8 cellular contexts compared by ENCODE assay signal in the genomic region with DNA sequence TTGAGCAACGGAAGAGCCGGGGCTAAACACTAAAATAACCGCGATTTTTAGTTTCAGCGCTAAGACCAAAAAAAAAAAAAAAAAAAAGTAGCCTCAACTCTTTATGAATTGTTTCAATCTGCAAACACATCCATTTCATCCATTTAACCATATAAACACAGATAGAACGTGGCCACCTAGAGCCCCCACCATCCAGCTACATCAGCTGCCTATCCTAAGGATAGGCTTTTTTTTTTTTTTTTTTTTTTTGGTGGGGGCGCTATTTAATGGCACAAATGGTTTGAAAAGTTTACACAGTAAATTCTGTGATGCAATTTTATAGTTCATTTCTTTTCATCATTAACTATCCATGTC. TPM values are rescaled to one million over a fixed set of nuclear protein-coding genes. Genes with fewer than 3 reads are reported as not detected.
DNase-seq lines count a peak whose midpoint lies in the region; ATAC-seq and TF ChIP-seq lines count a peak whose summit lies in the region.

No MANE protein-coding gene starts in this region.

- TF ChIP-seq RAD21 in HCT116 (IDR thresholded peaks at IDR 0.05; ENCODE audit: low read depth), result no peak

- no peak; a peak in 1 of 6 replicates for TF ChIP-seq CTCF in HCT116 (IDR thresholded peaks at IDR 0.05 in 2 of 3, conservative IDR thresholded peaks at IDR 0.05 in 1 of 3; ENCODE audit: borderline replicate concordance in 1 of 3, insufficient read depth in 1 of 3, low read depth in 2 of 3, low read length in 2 of 3)
- no peak for TF ChIP-seq CTCF in Peyer's patch (IDR thresholded peaks at IDR 0.05)
- TF ChIP-seq CTCF in heart right ventricle (IDR thresholded peaks at IDR 0.05), result no peak

- H4K20me1 ChIP-seq in HCT116 (ENCODE audit: insufficient read depth), result no peaks in the 10 kb centered on the region

- H3K4me1 ChIP-seq in ES-I3 (ENCODE audit: insufficient read depth, low read length) (no peaks in the 10 kb centered on the region), HCT116 (ENCODE audit: control insufficient read depth in 1 of 2, insufficient read depth in 2 of 2, low read length in 2 of 2) (no peaks in the 10 kb centered on the region; a peak in 1 of 4 replicates), Peyer's patch (no peaks in the 10 kb centered on the region), heart right ventricle (peaks cover 0 to 14% (median 0%) of the 10 kb centered on the region in 9 donors), stomach smooth muscle (ENCODE audit: control insufficient read depth, insufficient read depth, low read length) (no peaks in the 10 kb centered on the region), aorta (ENCODE audit: control insufficient read depth in 1 of 2, insufficient read depth in 2 of 2, low read length in 2 of 2) (peaks cover 0 to 2% of the 10 kb centered on the region in 2 donors)

- H3K9ac ChIP-seq in ES-I3 (ENCODE audit: low read depth, low read length) (peak overlapping the region; percentile 90), HCT116 (ENCODE audit: low read length) (peak overlapping the region; percentile 60; the same call in 1 of the 2 replicates), stomach smooth muscle (ENCODE audit: low read length in 2 of 2) (peak overlapping the region in 1 of 2 donors; percentile 73)

- no peaks in the 10 kb centered on the region for H3K27me3 ChIP-seq in HCT116 (ENCODE audit: insufficient read depth, low read length)
- H3K27me3 ChIP-seq in Peyer's patch, result no peaks in the 10 kb centered on the region
- peaks cover 0 to 43% (median 0%) of the 10 kb centered on the region in 7 donors for H3K27me3 ChIP-seq in heart right ventricle
- peaks cover 0 to 5% of the 10 kb centered on the region in 2 donors for H3K27me3 ChIP-seq in stomach smooth muscle (ENCODE audit: control insufficient read depth in 1 of 2, insufficient read depth in 2 of 2, low read length in 2 of 2)
- no peaks in the 10 kb centered on the region for H3K27me3 ChIP-seq in aorta (ENCODE audit: control insufficient read depth in 1 of 2, insufficient read depth in 2 of 2, low read length in 1 of 2)

- peak overlapping the region; percentile 82 for H3K4me2 ChIP-seq in HCT116 (ENCODE audit: low read length)

- TF ChIP-seq POLR2A in HCT116 (IDR thresholded peaks at IDR 0.05; ENCODE audit: borderline replicate concordance, extremely low read depth, insufficient read depth, insufficient read length) (no peak), Peyer's patch (IDR thresholded peaks at IDR 0.05) (no peak)

- 0% methylated on average over 7 of the region's 7 CpGs for WGBS in heart right ventricle, 2 donors
- WGBS in aorta, 2 donors, result 0 to 14% methylated on average over 7 of the region's 7 CpGs

- CTCF ChIA-PET in HCT116 (lab: Charles Lee), result no interaction called here

- peak overlapping the region; percentile 67 to 69 for H3K4me3 ChIP-seq in HCT116 (replicated peaks in 1 of 2; ENCODE audit: low read depth in 1 of 2, low read length in 2 of 2)
- peak overlapping the region; percentile 49 to 71 (median 64) for H3K4me3 ChIP-seq in Peyer's patch
- H3K4me3 ChIP-seq in heart right ventricle, result peak overlapping the region in 9 of 10 donors; percentile 44 to 72 (median 63)
- H3K4me3 ChIP-seq in stomach smooth muscle (ENCODE audit: low read length in 2 of 2), result peak overlapping the region; percentile 77 to 87
- peak overlapping the region in 1 of 2 donors; percentile 64 for H3K4me3 ChIP-seq in aorta (ENCODE audit: low read length in 2 of 2)

- no TSS peak for BruUV-seq in HCT116 (replicated peaks; lab: Mats Ljungman, UMichigan)

- DNase-seq in HCT116 (ENCODE audit: low read depth, low spot score), result no peak
- DNase-seq in Peyer's patch, result no peak
- no peak for DNase-seq in heart right ventricle
- no peak for DNase-seq in aorta
- DNase-seq in foreskin melanocyte, result no peak
- no peak for DNase-seq in T1000 (lab: John Stamatoyannopoulos, UW)

- intact Hi-C loops in HCT116 (cut with micrococcal nuclease), result no loop called here
- intact Hi-C loops in heart right ventricle (cut with DNase I), result no loop called here
- intact Hi-C loops in aorta (cut with DNase I), result no loop called here

- ATAC-seq in HCT116, result peak; percentile 48
- ATAC-seq in heart right ventricle, result peak in 4 of 8 donors; percentile 5 to 34 (median 8)
- ATAC-seq in aorta (ENCODE audit: low FRiP score), result no peak

- no peaks in the 10 kb centered on the region for H3K9me2 ChIP-seq in HCT116 (ENCODE audit: insufficient read depth)

- H2AFZ ChIP-seq in HCT116 (ENCODE audit: low read depth, low read length, poor library complexity, severe bottlenecking), result peak overlapping the region; percentile 61

- H3K27ac ChIP-seq in HCT116 (ENCODE audit: low read depth, low read length) (no peak overlapping the region), Peyer's patch (no peak overlapping the region), heart right ventricle (peak overlapping the region in 5 of 10 donors; percentile 39 to 86 (median 80)), stomach smooth muscle (ENCODE audit: low read length) (peak overlapping the region; percentile 69), aorta (ENCODE audit: low read depth in 1 of 2, low read length in 2 of 2) (no peak overlapping the region)

- RAD21 ChIA-PET in HCT116 (lab: Charles Lee; ENCODE audit: low non-redundant PET in 1 of 2, low total read pairs in 2 of 2, uncharacterized antibody in 2 of 2, unreplicated experiment in 2 of 2), result no interaction called here

- no peaks in the 10 kb centered on the region for H3K9me3 ChIP-seq in ES-I3 (ENCODE audit: control insufficient read depth, insufficient read depth, low read length)
- H3K9me3 ChIP-seq in HCT116 (ENCODE audit: control insufficient read depth in 1 of 2, insufficient read depth in 1 of 2, low read depth in 1 of 2, low read length in 2 of 2), result no peaks in the 10 kb centered on the region
- H3K9me3 ChIP-seq in Peyer's patch, result no peaks in the 10 kb centered on the region
- no peaks in the 10 kb centered on the region for H3K9me3 ChIP-seq in heart right ventricle
- H3K9me3 ChIP-seq in stomach smooth muscle (ENCODE audit: control insufficient read depth in 2 of 2, low read length in 2 of 2), result no peaks in the 10 kb centered on the region
- no peaks in the 10 kb centered on the region for H3K9me3 ChIP-seq in aorta (ENCODE audit: control insufficient read depth, low read length)

- H3K36me3 ChIP-seq in ES-I3 (ENCODE audit: insufficient read depth, low read length), result no peaks in the 10 kb centered on the region
- no peaks in the 10 kb centered on the region; a peak in 1 of 4 replicates for H3K36me3 ChIP-seq in HCT116 (ENCODE audit: control insufficient read depth in 1 of 2, insufficient read depth in 2 of 2, low read length in 2 of 2)
- H3K36me3 ChIP-seq in Peyer's patch, result no peaks in the 10 kb centered on the region
- H3K36me3 ChIP-seq in heart right ventricle, result peaks cover 0 to 16% (median 0%) of the 10 kb centered on the region in 9 donors
- peaks cover 0 to 3% of the 10 kb centered on the region in 2 donors for H3K36me3 ChIP-seq in stomach smooth muscle (ENCODE audit: control insufficient read depth in 2 of 2, insufficient read depth in 2 of 2, low read length in 2 of 2)
- no peaks in the 10 kb centered on the region for H3K36me3 ChIP-seq in aorta (ENCODE audit: control insufficient read depth in 1 of 2, insufficient read depth in 2 of 2, low read length in 1 of 2)

- POLR2A ChIA-PET in HCT116 (lab: Charles Lee), result no interaction called here

- H3K79me2 ChIP-seq in HCT116 (ENCODE audit: insufficient read depth, low read length), result no peaks in the 10 kb centered on the region; the same call in 1 of the 2 replicates

TF ChIP-seq in HCT116, 20 proteins besides CTCF, POLR2A, EP300 and RAD21:
- TF ChIP-seq EZH2phosphoT487 (IDR thresholded peaks at IDR 0.05; ENCODE audit: borderline replicate concordance) (no peak), POLR2AphosphoS5 (IDR thresholded peaks at IDR 0.05; ENCODE audit: low read depth, low read length) (no peak), YY1 (IDR thresholded peaks at IDR 0.05; ENCODE audit: extremely low read depth, insufficient replicate concordance, low read depth, low read length) (no peak), FOSL1 (IDR thresholded peaks at IDR 0.05; ENCODE audit: low read depth) (no peak), EZH2 (IDR thresholded peaks at IDR 0.05) (no peak), EGR1 (IDR thresholded peaks at IDR 0.05; ENCODE audit: low read depth) (no peak), SIN3A (IDR thresholded peaks at IDR 0.05; ENCODE audit: low read depth) (no peak), CEBPB (IDR thresholded peaks at IDR 0.05; ENCODE audit: low read depth) (no peak), ELF1 (IDR thresholded peaks at IDR 0.05; ENCODE audit: borderline replicate concordance, low read depth) (no peak), SRF (IDR thresholded peaks at IDR 0.05; ENCODE audit: low read depth) (no peak), JUND (IDR thresholded peaks at IDR 0.05) (no peak)

RNA-seq across cellular contexts. Expression of gene HDAC8, which starts 0.5 kb away (rescaled TPM):
- 24.1 TPM for total RNA-seq in HCT116 (2021; ENCODE audit: unreplicated experiment)
- 12.2 and 14.3 TPM in 2 replicates for polyA plus RNA-seq in HCT116 (2012)
- total RNA-seq in Peyer's patch, result 10 to 100 TPM; 24.2 to 48.9 (median 46.0) TPM
- 10 to 100 TPM; 15.9 to 23.1 (median 19.5) TPM for total RNA-seq in heart right ventricle
- polyA plus RNA-seq in heart right ventricle, result 10 to 100 TPM; 17.7 to 48.1 TPM
- total RNA-seq in aorta, result 10 to 100 TPM; 40.0 to 46.4 TPM
- 10 to 100 TPM; 16.8 to 24.5 TPM for polyA plus RNA-seq in aorta
